In genomic region chr12:68638171-68638570, GRCh38 we compare ENCODE assay signal across 17 cellular contexts. TPM values are rescaled to one million over a fixed set of nuclear protein-coding genes. Genes with fewer than 3 reads are reported as not detected.
DNase-seq lines count a peak whose midpoint lies in the region; ATAC-seq, FAIRE-seq and TF ChIP-seq lines count a peak whose summit lies in the region.
"Had no signal": no experiment of that assay in that cellular context is flagged by ENCODE, and none has a peak within 500 bp of the region (broad histone marks: within the 10 kb centered on the region; RNA-seq: fewer than 3 reads in every experiment).

No MANE protein-coding gene starts in this region.

- H3K4me1 ChIP-seq in BLaER1 (peaks cover 88% of the 10 kb centered on the region), uterus (peaks cover 0 to 5% of the 10 kb centered on the region in 2 donors)

- peak overlapping the region; percentile 58 for H3K4me2 ChIP-seq in BLaER1
- H3K4me2 ChIP-seq: GM23338 had no signal

- peaks cover 28% of the 10 kb centered on the region for H3K36me3 Mint-ChIP-seq in activated CD8-positive, alpha-beta T cell treated with anti-CD3 and anti-CD28 coated beads for 36 hours (ENCODE audit: low read depth)
- H3K36me3 Mint-ChIP-seq in memory B cell: peaks cover 5% of the 10 kb centered on the region

- TF ChIP-seq CTCF in activated CD8-positive, alpha-beta T cell treated with anti-CD3 and anti-CD28 coated beads for 36 hours (IDR thresholded peaks at IDR 0.05): no peak
- no peak for TF ChIP-seq CTCF in uterus (IDR thresholded peaks at IDR 0.05)

- ATAC-seq in activated CD8-positive, alpha-beta T cell treated with anti-CD3 and anti-CD28 coated beads for 36 hours: no peak
- ATAC-seq in memory B cell (ENCODE audit: low read depth): peak; percentile 19
- ATAC-seq: GM23338 had no signal

- H3K36me3 ChIP-seq in BLaER1 (peaks cover 22% of the 10 kb centered on the region), uterus (no peaks in the 10 kb centered on the region)
- H3K36me3 ChIP-seq: thoracic aorta had no signal

- peak overlapping the region; percentile 21 for H3K27ac Mint-ChIP-seq in activated CD8-positive, alpha-beta T cell treated with anti-CD3 and anti-CD28 coated beads for 36 hours
- peak overlapping the region; percentile 9 for H3K27ac Mint-ChIP-seq in memory B cell
- H3K27ac Mint-ChIP-seq: activated T-helper 2 cell treated with anti-CD3 and anti-CD28 coated beads, Interferon-gamma antibody, Interleukin-2, Interleukin-4, amounts not matched to agents 10 μg/mL and 5 μg/mL and 100 μg/mL, durations not matched to agents 14 hours and 24 hours and 36 hours; GM23338 had no signal

- H3K4me1 Mint-ChIP-seq in activated CD8-positive, alpha-beta T cell treated with anti-CD3 and anti-CD28 coated beads for 36 hours (ENCODE audit: low read depth): peaks cover 90% of the 10 kb centered on the region
- H3K4me1 Mint-ChIP-seq in memory B cell: peaks cover 45% of the 10 kb centered on the region

- no peaks in the 10 kb centered on the region for H3K27me3 Mint-ChIP-seq in activated CD8-positive, alpha-beta T cell treated with anti-CD3 and anti-CD28 coated beads for 36 hours
- H3K27me3 Mint-ChIP-seq in memory B cell: no peaks in the 10 kb centered on the region

- H4K20me1 ChIP-seq in BLaER1: peaks cover 100% of the 10 kb centered on the region

- H3K9me3 Mint-ChIP-seq in activated CD8-positive, alpha-beta T cell treated with anti-CD3 and anti-CD28 coated beads for 36 hours: no peaks in the 10 kb centered on the region
- H3K9me3 Mint-ChIP-seq in memory B cell: no peaks in the 10 kb centered on the region
- H3K9me3 Mint-ChIP-seq: activated T-helper 2 cell treated with anti-CD3 and anti-CD28 coated beads, Interferon-gamma antibody, Interleukin-2, Interleukin-4, amounts not matched to agents 10 μg/mL and 5 μg/mL and 100 μg/mL, durations not matched to agents 14 hours and 24 hours and 36 hours; GM23338 had no signal

- no peak overlapping the region for H3K9ac ChIP-seq in BLaER1

- intact Hi-C loops in activated CD8-positive, alpha-beta T cell treated with anti-CD3 and anti-CD28 coated beads for 36 hours (cut with micrococcal nuclease): no loop called here
- intact Hi-C loops in uterus (cut with DNase I; ENCODE audit: low total_unique reads): no loop called here

- H3K4me3 ChIP-seq in BLaER1 (no peak overlapping the region), uterus (no peak overlapping the region)
- H3K4me3 ChIP-seq: GM23338, sigmoid colon, thoracic aorta had no signal

- CTCF ChIA-PET in activated CD8-positive, alpha-beta T cell treated with anti-CD3 and anti-CD28 coated beads for 36 hours (lab: Charles Lee): no interaction called here

- H3K9me3 ChIP-seq in BLaER1 (no peaks in the 10 kb centered on the region), uterus (no peaks in the 10 kb centered on the region)
- H3K9me3 ChIP-seq: sigmoid colon, thoracic aorta had no signal

- no peak for TF ChIP-seq POLR2A in uterus (IDR thresholded peaks at IDR 0.05)

- no peak overlapping the region for H3K4me3 Mint-ChIP-seq in activated CD8-positive, alpha-beta T cell treated with anti-CD3 and anti-CD28 coated beads for 36 hours
- peak overlapping the region; percentile 35 for H3K4me3 Mint-ChIP-seq in memory B cell
- H3K4me3 Mint-ChIP-seq: GM23338 had no signal

- POLR2A ChIA-PET in activated CD8-positive, alpha-beta T cell treated with anti-CD3 and anti-CD28 coated beads for 36 hours (lab: Charles Lee): no interaction called here

- H3K27ac ChIP-seq in BLaER1 (peak overlapping the region; percentile 62), uterus (no peak overlapping the region)
- H3K27ac ChIP-seq: thoracic aorta had no signal

- H3K27me3 ChIP-seq in BLaER1 (no peaks in the 10 kb centered on the region), uterus (no peaks in the 10 kb centered on the region)
- H3K27me3 ChIP-seq: sigmoid colon had no signal

- DNase-seq in GM18507 (ENCODE audit: extremely low spot score, insufficient read length, low read depth) (no peak), memory B cell (ENCODE audit: low spot score in 2 of 2) (no peak), HT-29 (ENCODE audit: low spot score) (no peak), hypothalamus (lab: John Stamatoyannopoulos, UW) (no peak), uterus (no peak), NCI-H1417 treated with DMSO at 0.1 percent for 48 hours (lab: John Stamatoyannopoulos, UW) (no peak)
- no peak for DNase-seq in activated CD8-positive, alpha-beta T cell treated with anti-CD3 and anti-CD28 coated beads for 36 hours
- DNase-seq: activated CD4-positive, alpha-beta T cell treated with anti-CD3 and anti-CD28 coated beads for 4 hours; hippocampal formation; NCI-H1930; NCI-H446 treated with DMSO at 0.1 percent for 48 hours; nucleus accumbens; sigmoid colon had no signal

- peak; percentile 54 for FAIRE-seq in GM18507 (lab: Jason Lieb, UNC)

RNA-seq across cellular contexts. Expression of gene RAP1B, which starts 27.5 kb away (rescaled TPM):
- 100 to 1,000 TPM; 187 to 192 TPM for total RNA-seq in activated CD8-positive, alpha-beta T cell treated with anti-CD3 and anti-CD28 coated beads for 36 hours
- 57.8 and 58.9 TPM in 2 replicates for total RNA-seq in HT-29 (2014; rRNA removed; shearing (Covaris generic))
- 100 to 1,000 TPM; 166 to 257 (median 214) TPM for total RNA-seq in uterus

RNA-seq across cellular contexts. Expression of gene NUP107, which starts 48.6 kb away (rescaled TPM):
- 100 to 1,000 TPM; 142 to 143 TPM for total RNA-seq in activated CD8-positive, alpha-beta T cell treated with anti-CD3 and anti-CD28 coated beads for 36 hours
- 45.4 and 48.3 TPM in 2 replicates for total RNA-seq in HT-29 (2014; rRNA removed; shearing (Covaris generic))
- total RNA-seq in uterus: 100 to 1,000 TPM in 1 of 4 donors, 10 to 100 TPM in 3; 56.9 to 114 (median 78.9) TPM
